Comparison of ENCODE assay signal across 1 cellular context in genomic region chr1:6783956-6784559, GRCh38.
TF ChIP-seq lines count a peak whose summit lies in the region.

No MANE protein-coding gene starts in this region.

TF ChIP-seq in HEK293, 187 proteins besides CTCF, POLR2A, EP300 and RAD21 (continued from another document):
- TF ChIP-seq ZBTB11 (tag by site-specific recombination; conservative IDR thresholded peaks at IDR 0.05; ENCODE audit: low read depth) (no peak; the same call in 1 of the 2 replicates), ZNF645 (tag by site-specific recombination; IDR thresholded peaks at IDR 0.05) (no peak), KLF10 (tag by site-specific recombination; IDR thresholded peaks at IDR 0.05) (no peak; the same call in 1 of the 2 replicates), ZNF664 (tag by site-specific recombination; IDR thresholded peaks at IDR 0.05) (no peak), ZNF629 (tag by site-specific recombination; IDR thresholded peaks at IDR 0.05) (no peak), ZBTB17 (tag by site-specific recombination; IDR thresholded peaks at IDR 0.05) (peak; percentile 75), ZSCAN16 (tag by site-specific recombination; IDR thresholded peaks at IDR 0.05) (no peak), ZBTB49 (tag by site-specific recombination; IDR thresholded peaks at IDR 0.05; ENCODE audit: low read depth) (no peak), ZFP37 (tag by site-specific recombination; IDR thresholded peaks at IDR 0.05) (peak; percentile 28; the same call in 1 of the 2 replicates), HIC1 (tag by site-specific recombination; IDR thresholded peaks at IDR 0.05) (0 out of 2 replicates have a peak, but pooled peaks have one; percentile 61), OVOL3 (tag by site-specific recombination; IDR thresholded peaks at IDR 0.05) (no peak), ZNF585B (tag by site-specific recombination; IDR thresholded peaks at IDR 0.05) (no peak), SCRT2 (tag by site-specific recombination; IDR thresholded peaks at IDR 0.05) (no peak), ZNF501 (tag by site-specific recombination; IDR thresholded peaks at IDR 0.05) (peak; percentile 36; the same call in 1 of the 2 replicates), KLF1 (tag by site-specific recombination; IDR thresholded peaks at IDR 0.05) (no peak), ZXDB (tag by site-specific recombination; IDR thresholded peaks at IDR 0.05) (0 out of 2 replicates have a peak, but pooled peaks have one; percentile 48), MYNN (tag by site-specific recombination; IDR thresholded peaks at IDR 0.05; ENCODE audit: borderline replicate concordance) (no peak), ZNF521 (tag by site-specific recombination; IDR thresholded peaks at IDR 0.05) (no peak), ZIC2 (tag by site-specific recombination; IDR thresholded peaks at IDR 0.05) (peak; percentile 29), YY2 (tag by site-specific recombination; IDR thresholded peaks at IDR 0.05) (no peak), SP7 (tag by site-specific recombination; IDR thresholded peaks at IDR 0.05) (peak; percentile 63), PBX3 (CRISPR knock-in tag; IDR thresholded peaks at IDR 0.05) (no peak), ZBTB48 (tag by site-specific recombination; IDR thresholded peaks at IDR 0.05) (0 out of 2 replicates have a peak, but pooled peaks have one; percentile 22), ZNF621 (tag by site-specific recombination; IDR thresholded peaks at IDR 0.05) (no peak), ZNF776 (tag by site-specific recombination; IDR thresholded peaks at IDR 0.05; ENCODE audit: borderline replicate concordance) (no peak), ZNF561 (tag by site-specific recombination; IDR thresholded peaks at IDR 0.05; ENCODE audit: borderline replicate concordance) (peak; percentile 85; the same call in 1 of the 2 replicates), ZBTB1 (tag by site-specific recombination; IDR thresholded peaks at IDR 0.05) (no peak), ZNF747 (tag by site-specific recombination; IDR thresholded peaks at IDR 0.05) (no peak)
- TF ChIP-seq, protein P1, sequence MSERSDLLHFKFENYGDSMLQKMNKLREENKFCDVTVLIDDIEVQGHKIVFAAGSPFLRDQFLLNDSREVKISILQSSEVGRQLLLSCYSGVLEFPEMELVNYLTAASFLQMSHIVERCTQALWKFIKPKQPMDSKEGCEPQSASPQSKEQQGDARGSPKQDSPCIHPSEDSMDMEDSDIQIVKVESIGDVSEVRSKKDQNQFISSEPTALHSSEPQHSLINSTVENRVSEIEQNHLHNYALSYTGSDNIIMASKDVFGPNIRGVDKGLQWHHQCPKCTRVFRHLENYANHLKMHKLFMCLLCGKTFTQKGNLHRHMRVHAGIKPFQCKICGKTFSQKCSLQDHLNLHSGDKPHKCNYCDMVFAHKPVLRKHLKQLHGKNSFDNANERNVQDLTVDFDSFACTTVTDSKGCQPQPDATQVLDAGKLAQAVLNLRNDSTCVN (tag by site-specific recombination; optimal IDR thresholded peaks at IDR 0.05): peak; percentile 86
- TF ChIP-seq, protein P2, sequence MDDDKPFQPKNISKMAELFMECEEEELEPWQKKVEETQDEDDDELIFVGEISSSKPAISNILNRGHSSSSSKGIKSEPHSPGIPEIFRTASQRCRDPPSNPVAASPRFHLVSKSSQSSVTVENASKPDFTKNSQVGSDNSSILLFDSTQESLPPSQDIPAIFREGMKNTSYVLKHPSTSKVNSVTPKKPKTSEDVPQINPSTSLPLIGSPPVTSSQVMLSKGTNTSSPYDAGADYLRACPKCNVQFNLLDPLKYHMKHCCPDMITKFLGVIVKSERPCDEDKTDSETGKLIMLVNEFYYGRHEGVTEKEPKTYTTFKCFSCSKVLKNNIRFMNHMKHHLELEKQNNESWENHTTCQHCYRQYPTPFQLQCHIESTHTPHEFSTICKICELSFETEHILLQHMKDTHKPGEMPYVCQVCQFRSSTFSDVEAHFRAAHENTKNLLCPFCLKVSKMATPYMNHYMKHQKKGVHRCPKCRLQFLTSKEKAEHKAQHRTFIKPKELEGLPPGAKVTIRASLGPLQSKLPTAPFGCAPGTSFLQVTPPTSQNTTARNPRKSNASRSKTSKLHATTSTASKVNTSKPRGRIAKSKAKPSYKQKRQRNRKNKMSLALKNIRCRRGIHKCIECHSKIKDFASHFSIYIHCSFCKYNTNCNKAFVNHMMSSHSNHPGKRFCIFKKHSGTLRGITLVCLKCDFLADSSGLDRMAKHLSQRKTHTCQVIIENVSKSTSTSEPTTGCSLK (tag by site-specific recombination; IDR thresholded peaks at IDR 0.05): no peak
- TF ChIP-seq, protein P3, sequence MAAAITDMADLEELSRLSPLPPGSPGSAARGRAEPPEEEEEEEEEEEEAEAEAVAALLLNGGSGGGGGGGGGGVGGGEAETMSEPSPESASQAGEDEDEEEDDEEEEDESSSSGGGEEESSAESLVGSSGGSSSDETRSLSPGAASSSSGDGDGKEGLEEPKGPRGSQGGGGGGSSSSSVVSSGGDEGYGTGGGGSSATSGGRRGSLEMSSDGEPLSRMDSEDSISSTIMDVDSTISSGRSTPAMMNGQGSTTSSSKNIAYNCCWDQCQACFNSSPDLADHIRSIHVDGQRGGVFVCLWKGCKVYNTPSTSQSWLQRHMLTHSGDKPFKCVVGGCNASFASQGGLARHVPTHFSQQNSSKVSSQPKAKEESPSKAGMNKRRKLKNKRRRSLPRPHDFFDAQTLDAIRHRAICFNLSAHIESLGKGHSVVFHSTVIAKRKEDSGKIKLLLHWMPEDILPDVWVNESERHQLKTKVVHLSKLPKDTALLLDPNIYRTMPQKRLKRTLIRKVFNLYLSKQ (tag by site-specific recombination; IDR thresholded peaks at IDR 0.05; ENCODE audit: borderline replicate concordance): no peak
